In the genomic region with DNA sequence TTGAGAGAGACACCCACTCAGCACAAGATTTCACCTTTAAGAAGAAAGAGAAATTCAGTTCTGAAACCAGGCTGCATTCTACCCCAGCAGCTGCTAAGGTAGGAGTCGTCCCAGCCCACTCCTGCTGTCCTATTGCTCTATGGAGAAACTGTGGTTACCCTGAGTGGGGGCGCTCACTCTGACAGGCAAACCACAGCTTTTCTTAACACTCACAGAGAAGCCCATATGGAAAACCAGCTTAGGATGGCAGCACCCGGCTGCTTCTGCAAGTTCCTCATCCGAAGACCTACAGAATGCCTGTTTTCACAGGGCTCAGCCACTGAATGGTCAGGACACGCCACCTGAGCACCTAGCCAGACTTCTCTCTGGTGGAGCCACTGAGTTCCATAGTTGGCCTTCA, we compare ENCODE assay signal across 26 cellular contexts.
"Had no signal": no experiment of that assay in that cellular context is flagged by ENCODE, and none has a peak within 500 bp of the region (broad histone marks: within the 10 kb centered on the region; RNA-seq: fewer than 3 reads in every experiment).

No MANE protein-coding gene starts in this region.

- H3K4me3 Mint-ChIP-seq: activated CD4-positive, alpha-beta memory T cell treated with anti-CD3 and anti-CD28 coated beads, Interleukin-2, amount 10 ng/mL, durations not matched to agents 7 days and 5 days; activated CD4-positive, alpha-beta T cell treated with anti-CD3 and anti-CD28 coated beads, Interleukin-2, amount 10 ng/mL, durations not matched to agents 24 days and 14 days; activated naive CD4-positive, alpha-beta T cell treated with anti-CD3 and anti-CD28 coated beads, Interleukin-2, amount 50 U/mL, for 24 hours; dendritic cell treated with granulocyte-macrophage colony-stimulating factor and Interleukin-4, amounts not matched to agents 40 ng/mL and 50 ng/mL, for 4 days; stimulated activated memory B cell treated with anti-CD40 and anti-IgM and Interleukin-4, amounts not matched to agents 10 μg/mL and 1 μg/mL and 100 μg/mL, for 72 hours had no signal

- H3K27me3 ChIP-seq: ascending aorta, brain microvascular endothelial cell, sigmoid colon, stomach, suprapubic skin, tibial nerve had no signal

- H3K27me3 Mint-ChIP-seq: progenitor cell of endocrine pancreas; stimulated activated memory B cell treated with anti-CD40 and anti-IgM and Interleukin-4, amounts not matched to agents 10 μg/mL and 1 μg/mL and 100 μg/mL, for 72 hours had no signal

- H3K9me3 Mint-ChIP-seq: activated CD4-positive, alpha-beta memory T cell treated with anti-CD3 and anti-CD28 coated beads, Interleukin-2, amount 10 ng/mL, durations not matched to agents 7 days and 5 days; activated CD4-positive, alpha-beta T cell treated with anti-CD3 and anti-CD28 coated beads, Interleukin-2, amount 10 ng/mL, durations not matched to agents 24 days and 14 days; activated naive CD4-positive, alpha-beta T cell treated with anti-CD3 and anti-CD28 coated beads, Interleukin-2, amount 50 U/mL, for 24 hours; dendritic cell treated with granulocyte-macrophage colony-stimulating factor and Interleukin-4, amounts not matched to agents 40 ng/mL and 50 ng/mL, for 4 days; naive B cell; stimulated activated memory B cell treated with anti-CD40 and anti-IgM and Interleukin-4, amounts not matched to agents 10 μg/mL and 1 μg/mL and 100 μg/mL, for 72 hours had no signal

- H3K9me3 ChIP-seq: ascending aorta, lower lobe of right lung, sigmoid colon, stomach, suprapubic skin, tibial nerve had no signal

- H3K27ac Mint-ChIP-seq: activated CD4-positive, alpha-beta memory T cell treated with anti-CD3 and anti-CD28 coated beads, Interleukin-2, amount 10 ng/mL, durations not matched to agents 7 days and 5 days; activated CD4-positive, alpha-beta T cell treated with anti-CD3 and anti-CD28 coated beads, Interleukin-2, amount 10 ng/mL, durations not matched to agents 24 days and 14 days; activated naive CD4-positive, alpha-beta T cell treated with anti-CD3 and anti-CD28 coated beads, Interleukin-2, amount 50 U/mL, for 24 hours; progenitor cell of endocrine pancreas; stimulated activated memory B cell treated with anti-CD40 and anti-IgM and Interleukin-4, amounts not matched to agents 10 μg/mL and 1 μg/mL and 100 μg/mL, for 72 hours had no signal

- ATAC-seq: activated CD4-positive, CD25-positive, alpha-beta regulatory T cell treated with anti-CD3 and anti-CD28 coated beads, Interleukin-2, amount 50 U/mL, for 24 hours; left lobe of liver; lower lobe of right lung; stimulated activated memory B cell treated with anti-CD40 and anti-IgM and Interleukin-4, amounts not matched to agents 10 μg/mL and 1 μg/mL and 100 μg/mL, for 72 hours had no signal

- DNase-seq: activated CD4-positive, alpha-beta memory T cell treated with anti-CD3 and anti-CD28 coated beads, Interleukin-2, amount 10 ng/mL, durations not matched to agents 7 days and 5 days; activated CD4-positive, alpha-beta T cell treated with anti-CD3 and anti-CD28 coated beads, Interleukin-2, amount 10 ng/mL, durations not matched to agents 24 days and 14 days; activated gamma-delta T cell; activated T-cell treated with anti-CD3 and anti-CD28 coated beads for 4 hours; brain microvascular endothelial cell; caudate nucleus; effector CD8-positive, alpha-beta T cell; erythroblast; foreskin fibroblast; lower lobe of right lung; mesendoderm; naive B cell; retina; stimulated activated CD4-positive, alpha-beta T cell treated with anti-CD3 and anti-CD28 coated beads, Interleukin-15, amount 100 ng/mL, for 24 hours; stomach had no signal

- H3K4me3 ChIP-seq: ascending aorta, lower lobe of right lung, sigmoid colon, smooth muscle cell, stomach, suprapubic skin, tibial nerve had no signal

- H3K27ac ChIP-seq: ascending aorta, brain microvascular endothelial cell, lower lobe of right lung, sigmoid colon, stomach, suprapubic skin, tibial nerve had no signal
